Comparison of ENCODE assay signal across 1 cellular context in genomic region chr10:35041502-35041879, GRCh38.
TF ChIP-seq lines count a peak whose summit lies in the region.

No MANE protein-coding gene starts in this region.

TF ChIP-seq in SK-N-SH, 30 proteins besides CTCF, POLR2A, EP300 and RAD21 (continued from another document):
- no peak for TF ChIP-seq REST (IDR thresholded peaks at IDR 0.05; ENCODE audit: low read depth, low read length)
- TF ChIP-seq RCOR1 (IDR thresholded peaks at IDR 0.05; ENCODE audit: low read length), result no peak
- TF ChIP-seq, protein P1, sequence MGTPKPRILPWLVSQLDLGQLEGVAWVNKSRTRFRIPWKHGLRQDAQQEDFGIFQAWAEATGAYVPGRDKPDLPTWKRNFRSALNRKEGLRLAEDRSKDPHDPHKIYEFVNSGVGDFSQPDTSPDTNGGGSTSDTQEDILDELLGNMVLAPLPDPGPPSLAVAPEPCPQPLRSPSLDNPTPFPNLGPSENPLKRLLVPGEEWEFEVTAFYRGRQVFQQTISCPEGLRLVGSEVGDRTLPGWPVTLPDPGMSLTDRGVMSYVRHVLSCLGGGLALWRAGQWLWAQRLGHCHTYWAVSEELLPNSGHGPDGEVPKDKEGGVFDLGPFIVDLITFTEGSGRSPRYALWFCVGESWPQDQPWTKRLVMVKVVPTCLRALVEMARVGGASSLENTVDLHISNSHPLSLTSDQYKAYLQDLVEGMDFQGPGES (IDR thresholded peaks at IDR 0.05; ENCODE audit: low read depth, low read length), result no peak
- no peak for TF ChIP-seq SIN3A (IDR thresholded peaks at IDR 0.05; ENCODE audit: borderline replicate concordance, low read depth, low read length)
